In the genomic region with DNA sequence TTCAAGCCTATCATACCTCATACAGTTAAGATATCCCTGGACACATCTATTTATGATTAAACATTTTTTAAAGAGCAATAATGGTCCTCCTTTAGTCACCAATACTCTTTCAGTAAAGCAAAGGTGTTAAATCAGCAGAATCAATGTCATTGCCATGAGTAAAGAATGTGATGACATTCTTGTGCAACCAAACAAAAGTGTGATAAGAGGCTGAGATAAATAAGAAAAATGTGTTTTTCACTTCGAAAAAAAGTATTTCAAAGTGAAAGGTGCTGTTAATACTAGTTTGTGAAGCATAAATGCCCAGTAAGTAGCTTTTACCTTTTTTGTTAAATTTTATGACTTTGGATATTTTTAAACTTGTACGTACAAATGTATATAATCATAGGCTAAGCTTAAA, we compare ENCODE assay signal across 36 cellular contexts. TPM values are rescaled to one million over a fixed set of nuclear protein-coding genes. Genes with fewer than 3 reads are reported as not detected.
"Had no signal": no experiment of that assay in that cellular context is flagged by ENCODE, and none has a peak within 500 bp of the region (broad histone marks: within the 10 kb centered on the region; RNA-seq: fewer than 3 reads in every experiment).

No MANE protein-coding gene starts in this region.

- H3K27me3 ChIP-seq: adrenal gland, ascending aorta, body of pancreas, brain microvascular endothelial cell, breast epithelium, cardiac muscle cell had no signal

- DNase-seq: activated effector memory CD4-positive, alpha-beta T cell treated with anti-CD3 and anti-CD28 coated beads, Interleukin-2, amount 50 U/mL, for 16 hours; activated effector memory CD4-positive, alpha-beta T cell treated with Interleukin-2 at 50 U/mL for 16 hours; activated gamma-delta T cell; activated gamma-delta T cell treated with Interleukin-2 at 50 U/mL for 16 hours; activated naive CD4-positive, alpha-beta T cell; activated naive CD4-positive, alpha-beta T cell treated with anti-CD3 and anti-CD28 coated beads for 36 hours; activated naive CD4-positive, alpha-beta T cell treated with anti-CD3 and anti-CD28 coated beads, Interleukin-2, amount 10 ng/mL, durations not matched to agents 7 days and 5 days; activated naive CD4-positive, alpha-beta T cell treated with anti-CD3 and anti-CD28 coated beads, Interleukin-2, amount 50 U/mL, for 16 hours; activated naive CD4-positive, alpha-beta T cell treated with Interleukin-2 at 50 U/mL for 16 hours; activated naive CD8-positive, alpha-beta T cell treated with anti-CD3 and anti-CD28 coated beads for 36 hours; activated naive CD8-positive, alpha-beta T cell treated with anti-CD3 and anti-CD28 coated beads, Interleukin-2, amount 10 ng/mL, durations not matched to agents 7 days and 5 days; activated naive CD8-positive, alpha-beta T cell treated with anti-CD3 and anti-CD28 coated beads, Interleukin-2, amount 50 U/mL, for 24 hours; activated T-cell treated with anti-CD3 and anti-CD28 coated beads, Interleukin-2, amount 50 U/mL, for 1 hour; activated T-cell treated with anti-CD3 and anti-CD28 coated beads, Interleukin-2, amount 50 U/mL, for 24 hours; activated T-cell treated with anti-CD3 and anti-CD28 coated beads, Interleukin-2, amount 50 U/mL, for 4 hours; activated T-cell treated with anti-CD3 and anti-CD28 coated beads, Interleukin-2, amount 50 U/mL, for 48 hours; activated T-cell treated with anti-CD3 and anti-CD28 coated beads, Interleukin-2, amount 50 U/mL, for 72 hours; adrenal gland; amniotic stem cell; amygdala; anterior cingulate cortex; aorta; body of pancreas; brain microvascular endothelial cell; caudate nucleus; central memory CD4-positive, alpha-beta T cell; cerebellar nuclear complex had no signal

- H3K36me3 ChIP-seq: adrenal gland, ascending aorta, brain microvascular endothelial cell, breast epithelium, cardiac muscle cell had no signal

- H3K9me3 ChIP-seq: adrenal gland, ascending aorta had no signal

- H3K4me3 ChIP-seq: adrenal gland, ascending aorta, body of pancreas, breast epithelium, cardiac muscle cell had no signal

- H3K27ac ChIP-seq: adrenal gland, ascending aorta, body of pancreas, brain microvascular endothelial cell, breast epithelium, cardiac muscle cell had no signal

- H3K4me1 ChIP-seq: adrenal gland, ascending aorta, body of pancreas, breast epithelium had no signal

- FAIRE-seq: astrocyte, bronchial epithelial cell had no signal

- ATAC-seq: activated naive CD4-positive, alpha-beta T cell treated with anti-CD3 and anti-CD28 coated beads, Interleukin-2, amount 50 U/mL, for 72 hours; activated naive CD8-positive, alpha-beta T cell treated with anti-CD3 and anti-CD28 coated beads, Interleukin-2, amount 50 U/mL, for 24 hours; activated T-cell treated with anti-CD3 and anti-CD28 coated beads, Interleukin-2, amount 50 U/mL, for 4 hours; activated T-cell treated with anti-CD3 and anti-CD28 coated beads, Interleukin-2, amount 50 U/mL, for 72 hours; activated T-helper 17 cell treated with anti-CD3 and anti-CD28 coated beads, Interleukin-2, amount 50 U/mL, for 72 hours; body of pancreas had no signal

RNA-seq across cellular contexts. Expression of a gene that starts 8.4 kb away (rescaled TPM):
- total RNA-seq: activated T-helper 1 cell treated with anti-CD3 and anti-CD28 coated beads, Interleukin-12 subunit alpha, Interleukin-12 subunit beta, Interleukin-2, Interleukin-4 antibody, amounts not matched to agents 30 ng/mL and 10 ng/mL and 1 ng/mL, durations not matched to agents 14 hours and 24 hours and 36 hours; activated T-helper 2 cell treated with anti-CD3 and anti-CD28 coated beads, Interferon-gamma antibody, Interleukin-2, Interleukin-4, amounts not matched to agents 10 μg/mL and 5 μg/mL and 100 μg/mL, durations not matched to agents 14 hours and 24 hours and 36 hours; ascending aorta had no signal
